In the genomic region with DNA sequence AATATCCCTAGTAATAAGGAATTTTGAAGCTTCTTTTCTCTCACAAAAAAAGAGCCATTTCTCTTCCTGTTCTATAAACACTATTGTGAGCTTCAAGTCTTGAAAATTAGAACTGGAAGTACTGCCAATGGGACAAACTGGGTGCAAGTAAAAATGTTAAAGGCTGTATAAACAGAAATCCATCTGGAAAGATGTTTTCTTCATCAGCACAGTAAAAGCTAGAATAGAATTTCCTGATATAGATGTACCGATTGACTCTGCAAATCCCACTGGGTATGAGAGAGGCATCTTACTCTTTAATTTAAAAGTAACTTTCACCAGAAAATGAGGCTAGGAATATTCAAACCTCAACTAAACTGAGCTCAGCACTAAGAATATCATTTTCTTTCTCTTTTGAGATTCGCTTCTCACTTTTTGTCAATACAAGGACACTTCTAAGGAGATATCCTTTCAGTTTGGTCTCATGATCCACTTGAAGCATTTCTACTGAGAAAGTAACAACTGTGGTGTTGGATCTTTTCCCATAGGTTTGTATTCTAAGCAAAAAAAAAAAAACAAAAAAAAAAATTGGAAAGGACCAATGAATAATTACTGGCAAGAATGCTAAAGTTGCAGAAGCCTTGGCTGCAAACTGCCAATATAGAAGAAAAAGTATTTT, we compare ENCODE assay signal across 24 cellular contexts.
DNase-seq lines count a peak whose midpoint lies in the region; ATAC-seq and TF ChIP-seq lines count a peak whose summit lies in the region.
"Had no signal": no experiment of that assay in that cellular context is flagged by ENCODE, and none has a peak within 500 bp of the region (broad histone marks: within the 10 kb centered on the region; RNA-seq: fewer than 3 reads in every experiment).

No MANE protein-coding gene starts in this region.

- H3K9ac ChIP-seq in SK-N-SH: no peak overlapping the region
- H3K9ac ChIP-seq in smooth muscle cell (ENCODE audit: low read depth): no peak overlapping the region
- H3K9ac ChIP-seq: BLaER1 had no signal

- H3K27ac ChIP-seq in SK-N-SH (ENCODE audit: low read depth in 2 of 2, low read length in 1 of 2): no peak overlapping the region
- H3K27ac ChIP-seq in esophagus muscularis mucosa (replicated peaks in 1 of 4): peak overlapping the region; percentile 21 to 54 (median 44)
- H3K27ac ChIP-seq in layer of hippocampus (ENCODE audit: low read depth, low read length): peak overlapping the region; percentile 5
- H3K27ac ChIP-seq in smooth muscle cell (ENCODE audit: low read depth): no peak overlapping the region
- H3K27ac ChIP-seq: 22Rv1, BLaER1, HL-60 had no signal

- H3K4me1 ChIP-seq in SK-N-SH (ENCODE audit: control insufficient read depth in 1 of 2, insufficient read depth in 2 of 2, low read depth in 1 of 2, low read length in 1 of 2) (no peaks in the 10 kb centered on the region), esophagus muscularis mucosa (peaks cover 0 to 24% (median 20%) of the 10 kb centered on the region in 4 donors), smooth muscle cell (ENCODE audit: low read depth) (no peaks in the 10 kb centered on the region)
- H3K4me1 ChIP-seq: BLaER1, Caco-2 had no signal

- H3K4me2 ChIP-seq in SK-N-SH (no peak overlapping the region), smooth muscle cell (no peak overlapping the region)
- H3K4me2 ChIP-seq: BLaER1 had no signal

- ATAC-seq in SK-N-SH treated with all-trans-retinoic acid at 6 μM for 48 hours (no peak), GM19328 (IDR thresholded peaks at IDR 0.05; ENCODE audit: unreplicated experiment) (no peak)
- ATAC-seq: HepG2, K562 had no signal

- TF ChIP-seq CTCF in SK-N-SH (IDR thresholded peaks at IDR 0.05) (no peak), esophagus muscularis mucosa (IDR thresholded peaks at IDR 0.05) (no peak), smooth muscle cell (IDR thresholded peaks at IDR 0.05; ENCODE audit: borderline replicate concordance, insufficient read depth, poor library complexity, severe bottlenecking) (no peak)

- CTCF ChIA-PET in SK-N-SH (lab: Yijun Ruan, JAX): interaction anchor here (0.6 to 1.4 kb wide), 4 partner anchors 15 to 432 kb away, joined by 3 to 4 read pairs (median 3); no protein-coding TSS in a partner anchor

- no peaks in the 10 kb centered on the region for H3K9me2 ChIP-seq in SK-N-SH

- H3K9me3 ChIP-seq in SK-N-SH (no peaks in the 10 kb centered on the region), esophagus muscularis mucosa (no peaks in the 10 kb centered on the region), smooth muscle cell (replicated peaks; ENCODE audit: low read depth) (no peaks in the 10 kb centered on the region)
- H3K9me3 ChIP-seq: BLaER1, MG63 had no signal

- H3K27me3 ChIP-seq in SK-N-SH (ENCODE audit: insufficient read depth): no peaks in the 10 kb centered on the region
- H3K27me3 ChIP-seq in esophagus muscularis mucosa: no peaks in the 10 kb centered on the region
- no peaks in the 10 kb centered on the region for H3K27me3 ChIP-seq in layer of hippocampus (ENCODE audit: control insufficient read depth, insufficient read depth, low read length)
- H3K27me3 ChIP-seq in smooth muscle cell (ENCODE audit: low read depth): no peaks in the 10 kb centered on the region
- H3K27me3 ChIP-seq: BLaER1, MG63 had no signal

- no peak for TF ChIP-seq POLR2A in esophagus muscularis mucosa (IDR thresholded peaks at IDR 0.05; ENCODE audit: low read depth)

- no peaks in the 10 kb centered on the region for H3K79me2 ChIP-seq in SK-N-SH (ENCODE audit: insufficient read depth)
- no peaks in the 10 kb centered on the region for H3K79me2 ChIP-seq in smooth muscle cell (ENCODE audit: low read depth)

- 89% methylated on average over 2 of the region's 2 CpGs for WGBS in SK-N-SH (ENCODE audit: low lambda C conversion rate)
- 71% methylated on average over 2 of the region's 2 CpGs for WGBS in esophagus muscularis mucosa
- 97% methylated on average over 2 of the region's 2 CpGs for WGBS in smooth muscle cell (ENCODE audit: low lambda C conversion rate)

- TF ChIP-seq EP300 in SK-N-SH (IDR thresholded peaks at IDR 0.05; ENCODE audit: borderline replicate concordance in 1 of 2, low read depth in 1 of 2, low read length in 1 of 2) (no peak), esophagus muscularis mucosa (IDR thresholded peaks at IDR 0.05) (no peak)

- intact Hi-C loops in esophagus muscularis mucosa (cut with DNase I): no loop called here

- POLR2A ChIA-PET in SK-N-SH (lab: Yijun Ruan, JAX): no interaction called here

- TF ChIP-seq RAD21 in SK-N-SH (IDR thresholded peaks at IDR 0.05; ENCODE audit: low read length): no peak

- H3K36me3 ChIP-seq in SK-N-SH (replicated peaks in 1 of 2; ENCODE audit: control insufficient read depth in 1 of 2, insufficient read depth in 2 of 2, low read length in 1 of 2) (no peaks in the 10 kb centered on the region), esophagus muscularis mucosa (no peaks in the 10 kb centered on the region), smooth muscle cell (ENCODE audit: low read depth) (no peaks in the 10 kb centered on the region)
- H3K36me3 ChIP-seq: BLaER1, MG63 had no signal

- H3K4me3 ChIP-seq in SK-N-SH (ENCODE audit: low read depth in 2 of 2, low read length in 1 of 2) (no peak overlapping the region), esophagus muscularis mucosa (peak overlapping the region in 1 of 4 donors; percentile 9), smooth muscle cell (no peak overlapping the region)
- H3K4me3 ChIP-seq: BLaER1, K562, MG63 had no signal

- H2AFZ ChIP-seq in SK-N-SH (ENCODE audit: low read depth) (peak overlapping the region; percentile 32; the same call in 1 of the 2 replicates), smooth muscle cell (ENCODE audit: low read depth) (no peak overlapping the region)

- DNase-seq in SK-N-SH (no peak), esophagus muscularis mucosa (ENCODE audit: extremely low spot score) (no peak), superior temporal gyrus (ENCODE audit: extremely low spot score) (peak; percentile 67), smooth muscle cell (lab: John Stamatoyannopoulos, UW; ENCODE audit: unreplicated experiment) (no peak)
- no peak for DNase-seq in activated CD4-positive, alpha-beta T cell treated with anti-CD3 and anti-CD28 coated beads for 4 hours
- DNase-seq: ACHN; Caco-2; CD4-positive, alpha-beta T cell; DND-41; MG63; NCI-H1417 treated with DMSO at 0.1 percent for 48 hours; NCI-H187; NCI-H2107; NCI-H446 treated with DMSO at 0.1 percent for 48 hours; NCI-H526 treated with DMSO at 0.1 percent for 48 hours; SHP77 had no signal

- H3F3A ChIP-seq in SK-N-SH (replicated peaks; ENCODE audit: insufficient read depth) (no peaks in the 10 kb centered on the region), smooth muscle cell (ENCODE audit: low read depth) (no peaks in the 10 kb centered on the region)

- H4K20me1 ChIP-seq in SK-N-SH (ENCODE audit: insufficient read depth) (no peaks in the 10 kb centered on the region), smooth muscle cell (ENCODE audit: low read depth) (no peaks in the 10 kb centered on the region)
- H4K20me1 ChIP-seq: BLaER1 had no signal

TF ChIP-seq in SK-N-SH, 30 proteins besides CTCF, POLR2A, EP300 and RAD21:
- TF ChIP-seq, protein P1, sequence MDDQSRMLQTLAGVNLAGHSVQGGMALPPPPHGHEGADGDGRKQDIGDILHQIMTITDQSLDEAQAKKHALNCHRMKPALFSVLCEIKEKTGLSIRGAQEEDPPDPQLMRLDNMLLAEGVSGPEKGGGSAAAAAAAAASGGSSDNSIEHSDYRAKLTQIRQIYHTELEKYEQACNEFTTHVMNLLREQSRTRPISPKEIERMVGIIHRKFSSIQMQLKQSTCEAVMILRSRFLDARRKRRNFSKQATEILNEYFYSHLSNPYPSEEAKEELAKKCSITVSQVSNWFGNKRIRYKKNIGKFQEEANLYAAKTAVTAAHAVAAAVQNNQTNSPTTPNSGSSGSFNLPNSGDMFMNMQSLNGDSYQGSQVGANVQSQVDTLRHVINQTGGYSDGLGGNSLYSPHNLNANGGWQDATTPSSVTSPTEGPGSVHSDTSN (IDR thresholded peaks at IDR 0.05): no peak
- TF ChIP-seq TEAD4 (IDR thresholded peaks at IDR 0.05; ENCODE audit: borderline replicate concordance, insufficient read depth) (no peak), FOXM1 (IDR thresholded peaks at IDR 0.05; ENCODE audit: low read depth) (no peak), FOSL2 (IDR thresholded peaks at IDR 0.05; ENCODE audit: borderline replicate concordance, low read depth) (no peak), MEF2A (IDR thresholded peaks at IDR 0.05; ENCODE audit: borderline replicate concordance, low read depth) (no peak), RXRA (IDR thresholded peaks at IDR 0.05; ENCODE audit: borderline replicate concordance, low read depth) (no peak), GABPA (IDR thresholded peaks at IDR 0.05; ENCODE audit: low read depth) (no peak), ELF1 (IDR thresholded peaks at IDR 0.05) (no peak)
- TF ChIP-seq, protein P2, sequence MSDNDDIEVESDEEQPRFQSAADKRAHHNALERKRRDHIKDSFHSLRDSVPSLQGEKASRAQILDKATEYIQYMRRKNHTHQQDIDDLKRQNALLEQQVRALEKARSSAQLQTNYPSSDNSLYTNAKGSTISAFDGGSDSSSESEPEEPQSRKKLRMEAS (IDR thresholded peaks at IDR 0.05; ENCODE audit: low read depth): no peak

TF ChIP-seq in SK-N-SH treated with all-trans-retinoic acid at 6 μM for 48 hours, 23 proteins besides CTCF, POLR2A, EP300 and RAD21 (continues in another document):
- TF ChIP-seq ISL1 (CRISPR knock-in tag; IDR thresholded peaks at IDR 0.05) (no peak), ZNF565 (CRISPR knock-in tag; conservative IDR thresholded peaks at IDR 0.05; ENCODE audit: low read depth) (no peak), ESRRG (CRISPR knock-in tag; IDR thresholded peaks at IDR 0.05) (no peak), ZC3H10 (CRISPR knock-in tag; IDR thresholded peaks at IDR 0.05) (no peak), TCF4 (CRISPR knock-in tag; IDR thresholded peaks at IDR 0.05; ENCODE audit: borderline replicate concordance) (no peak), CSDC2 (CRISPR knock-in tag; IDR thresholded peaks at IDR 0.05) (no peak), ARNTL (CRISPR knock-in tag; IDR thresholded peaks at IDR 0.05; ENCODE audit: borderline replicate concordance, low read depth) (no peak), TOX (CRISPR knock-in tag; IDR thresholded peaks at IDR 0.05; ENCODE audit: borderline replicate concordance) (no peak), ZFP30 (CRISPR knock-in tag; IDR thresholded peaks at IDR 0.05) (no peak)
- TF ChIP-seq, protein P3, sequence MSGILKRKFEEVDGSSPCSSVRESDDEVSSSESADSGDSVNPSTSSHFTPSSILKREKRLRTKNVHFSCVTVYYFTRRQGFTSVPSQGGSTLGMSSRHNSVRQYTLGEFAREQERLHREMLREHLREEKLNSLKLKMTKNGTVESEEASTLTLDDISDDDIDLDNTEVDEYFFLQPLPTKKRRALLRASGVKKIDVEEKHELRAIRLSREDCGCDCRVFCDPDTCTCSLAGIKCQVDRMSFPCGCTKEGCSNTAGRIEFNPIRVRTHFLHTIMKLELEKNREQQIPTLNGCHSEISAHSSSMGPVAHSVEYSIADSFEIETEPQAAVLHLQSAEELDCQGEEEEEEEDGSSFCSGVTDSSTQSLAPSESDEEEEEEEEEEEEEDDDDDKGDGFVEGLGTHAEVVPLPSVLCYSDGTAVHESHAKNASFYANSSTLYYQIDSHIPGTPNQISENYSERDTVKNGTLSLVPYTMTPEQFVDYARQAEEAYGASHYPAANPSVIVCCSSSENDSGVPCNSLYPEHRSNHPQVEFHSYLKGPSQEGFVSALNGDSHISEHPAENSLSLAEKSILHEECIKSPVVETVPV (CRISPR knock-in tag; IDR thresholded peaks at IDR 0.05): no peak

Comparison
In these comparisons a context has a peak if more than half of its experiments do, and no peak if none do; other contexts are left out.
1. H3K27ac ChIP-seq: peak in esophagus muscularis mucosa (4 of 4) and layer of hippocampus (single experiment); none in SK-N-SH (0 of 2) and smooth muscle cell (single experiment).